In the genomic region with DNA sequence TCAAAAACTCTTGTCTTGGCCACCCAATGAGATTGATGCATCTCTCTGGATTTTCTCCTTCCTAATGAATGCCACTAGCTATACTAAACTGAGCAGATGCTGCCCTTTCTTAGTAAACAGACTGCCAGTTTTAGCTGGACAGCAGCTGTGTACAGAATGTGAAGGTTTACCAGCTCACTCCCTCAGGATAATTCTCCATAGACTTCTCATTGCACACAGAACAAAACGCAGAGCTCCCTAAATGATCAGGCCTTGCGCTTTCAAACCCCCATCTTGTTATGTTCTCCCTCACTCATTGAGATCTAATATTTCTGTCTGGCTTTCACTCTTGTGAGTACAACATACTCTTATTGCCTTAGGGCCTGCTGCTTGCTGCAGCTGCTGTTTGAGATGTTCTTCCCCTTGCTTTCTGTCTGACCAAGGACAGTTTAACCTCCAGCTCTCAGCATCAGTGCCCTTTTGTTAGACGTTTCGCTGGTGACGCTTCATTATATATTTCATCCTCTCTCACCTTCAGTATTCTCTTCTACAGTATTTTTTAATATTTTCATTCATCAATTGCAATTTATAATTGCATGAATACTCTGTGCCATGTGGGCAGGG, we compare ENCODE assay signal across 1 cellular context.
TF ChIP-seq lines count a peak whose summit lies in the region.

No MANE protein-coding gene starts in this region.

TF ChIP-seq in K562, 482 proteins besides CTCF, POLR2A, EP300 and RAD21 (continued from another document and continues in another):
- TF ChIP-seq, protein P1, sequence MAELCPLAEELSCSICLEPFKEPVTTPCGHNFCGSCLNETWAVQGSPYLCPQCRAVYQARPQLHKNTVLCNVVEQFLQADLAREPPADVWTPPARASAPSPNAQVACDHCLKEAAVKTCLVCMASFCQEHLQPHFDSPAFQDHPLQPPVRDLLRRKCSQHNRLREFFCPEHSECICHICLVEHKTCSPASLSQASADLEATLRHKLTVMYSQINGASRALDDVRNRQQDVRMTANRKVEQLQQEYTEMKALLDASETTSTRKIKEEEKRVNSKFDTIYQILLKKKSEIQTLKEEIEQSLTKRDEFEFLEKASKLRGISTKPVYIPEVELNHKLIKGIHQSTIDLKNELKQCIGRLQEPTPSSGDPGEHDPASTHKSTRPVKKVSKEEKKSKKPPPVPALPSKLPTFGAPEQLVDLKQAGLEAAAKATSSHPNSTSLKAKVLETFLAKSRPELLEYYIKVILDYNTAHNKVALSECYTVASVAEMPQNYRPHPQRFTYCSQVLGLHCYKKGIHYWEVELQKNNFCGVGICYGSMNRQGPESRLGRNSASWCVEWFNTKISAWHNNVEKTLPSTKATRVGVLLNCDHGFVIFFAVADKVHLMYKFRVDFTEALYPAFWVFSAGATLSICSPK (IDR thresholded peaks at IDR 0.05; ENCODE audit: borderline replicate concordance): no peak
- TF ChIP-seq MEF2A (IDR thresholded peaks at IDR 0.05; ENCODE audit: control insufficient read depth, low read depth, low read length) (no peak), TFAM (CRISPR knock-in tag; conservative IDR thresholded peaks at IDR 0.05) (no peak), RBBP5 (IDR thresholded peaks at IDR 0.05; ENCODE audit: borderline replicate concordance, insufficient read depth, low read length, poor library complexity, severe bottlenecking) (peak; percentile 6), SUPT5H (IDR thresholded peaks at IDR 0.05) (0 out of 2 replicates have a peak, but pooled peaks have one; percentile 24), NFRKB (IDR thresholded peaks at IDR 0.05; ENCODE audit: low read depth) (0 out of 2 replicates have a peak, but pooled peaks have one; percentile 3), CTBP1 (IDR thresholded peaks at IDR 0.05; ENCODE audit: borderline replicate concordance) (0 out of 2 replicates have a peak, but pooled peaks have one; percentile 26), ZNF24 (IDR thresholded peaks at IDR 0.05) (no peak), SP1 (CRISPR knock-in tag; IDR thresholded peaks at IDR 0.05) (no peak), SNIP1 (IDR thresholded peaks at IDR 0.05; ENCODE audit: low read depth) (no peak), BRCA1 (IDR thresholded peaks at IDR 0.05) (no peak), BRCA1 (CRISPR knock-in tag; IDR thresholded peaks at IDR 0.05) (no peak), SMAD3 (CRISPR knock-in tag; conservative IDR thresholded peaks at IDR 0.05) (no peak), TEAD4 (IDR thresholded peaks at IDR 0.05; ENCODE audit: low read length) (no peak), TEAD4 (CRISPR knock-in tag; IDR thresholded peaks at IDR 0.05; ENCODE audit: borderline replicate concordance) (no peak), TCFL5 (CRISPR knock-in tag; conservative IDR thresholded peaks at IDR 0.05) (no peak), FOXP1 (CRISPR knock-in tag; IDR thresholded peaks at IDR 0.05) (no peak), MYBL2 (IDR thresholded peaks at IDR 0.05; ENCODE audit: low read depth) (no peak), MYBL2 (CRISPR knock-in tag; IDR thresholded peaks at IDR 0.05; ENCODE audit: borderline replicate concordance) (no peak), ZNF165 (CRISPR knock-in tag; IDR thresholded peaks at IDR 0.05; ENCODE audit: borderline replicate concordance) (no peak), PTBP1 (IDR thresholded peaks at IDR 0.05; ENCODE audit: low read depth, low read length) (no peak), MCM3 (IDR thresholded peaks at IDR 0.05) (no peak), NR4A1 (CRISPR knock-in tag; IDR thresholded peaks at IDR 0.05) (no peak), NR4A1 (tag; IDR thresholded peaks at IDR 0.05) (peak; percentile 69; the same call in 1 of the 2 replicates)
- TF ChIP-seq, protein P2, sequence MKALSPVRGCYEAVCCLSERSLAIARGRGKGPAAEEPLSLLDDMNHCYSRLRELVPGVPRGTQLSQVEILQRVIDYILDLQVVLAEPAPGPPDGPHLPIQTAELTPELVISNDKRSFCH (CRISPR knock-in tag; IDR thresholded peaks at IDR 0.05): no peak
- TF ChIP-seq, protein P2 (tag; IDR thresholded peaks at IDR 0.05): 0 out of 2 replicates have a peak, but pooled peaks have one; percentile 44
- TF ChIP-seq, protein P3, sequence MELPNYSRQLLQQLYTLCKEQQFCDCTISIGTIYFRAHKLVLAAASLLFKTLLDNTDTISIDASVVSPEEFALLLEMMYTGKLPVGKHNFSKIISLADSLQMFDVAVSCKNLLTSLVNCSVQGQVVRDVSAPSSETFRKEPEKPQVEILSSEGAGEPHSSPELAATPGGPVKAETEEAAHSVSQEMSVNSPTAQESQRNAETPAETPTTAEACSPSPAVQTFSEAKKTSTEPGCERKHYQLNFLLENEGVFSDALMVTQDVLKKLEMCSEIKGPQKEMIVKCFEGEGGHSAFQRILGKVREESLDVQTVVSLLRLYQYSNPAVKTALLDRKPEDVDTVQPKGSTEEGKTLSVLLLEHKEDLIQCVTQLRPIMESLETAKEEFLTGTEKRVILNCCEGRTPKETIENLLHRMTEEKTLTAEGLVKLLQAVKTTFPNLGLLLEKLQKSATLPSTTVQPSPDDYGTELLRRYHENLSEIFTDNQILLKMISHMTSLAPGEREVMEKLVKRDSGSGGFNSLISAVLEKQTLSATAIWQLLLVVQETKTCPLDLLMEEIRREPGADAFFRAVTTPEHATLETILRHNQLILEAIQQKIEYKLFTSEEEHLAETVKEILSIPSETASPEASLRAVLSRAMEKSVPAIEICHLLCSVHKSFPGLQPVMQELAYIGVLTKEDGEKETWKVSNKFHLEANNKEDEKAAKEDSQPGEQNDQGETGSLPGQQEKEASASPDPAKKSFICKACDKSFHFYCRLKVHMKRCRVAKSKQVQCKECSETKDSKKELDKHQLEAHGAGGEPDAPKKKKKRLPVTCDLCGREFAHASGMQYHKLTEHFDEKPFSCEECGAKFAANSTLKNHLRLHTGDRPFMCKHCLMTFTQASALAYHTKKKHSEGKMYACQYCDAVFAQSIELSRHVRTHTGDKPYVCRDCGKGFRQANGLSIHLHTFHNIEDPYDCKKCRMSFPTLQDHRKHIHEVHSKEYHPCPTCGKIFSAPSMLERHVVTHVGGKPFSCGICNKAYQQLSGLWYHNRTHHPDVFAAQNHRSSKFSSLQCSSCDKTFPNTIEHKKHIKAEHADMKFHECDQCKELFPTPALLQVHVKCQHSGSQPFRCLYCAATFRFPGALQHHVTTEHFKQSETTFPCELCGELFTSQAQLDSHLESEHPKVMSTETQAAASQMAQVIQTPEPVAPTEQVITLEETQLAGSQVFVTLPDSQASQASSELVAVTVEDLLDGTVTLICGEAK (IDR thresholded peaks at IDR 0.05): no peak
- TF ChIP-seq, protein P3 (CRISPR knock-in tag; IDR thresholded peaks at IDR 0.05): no peak
- TF ChIP-seq, protein P4, sequence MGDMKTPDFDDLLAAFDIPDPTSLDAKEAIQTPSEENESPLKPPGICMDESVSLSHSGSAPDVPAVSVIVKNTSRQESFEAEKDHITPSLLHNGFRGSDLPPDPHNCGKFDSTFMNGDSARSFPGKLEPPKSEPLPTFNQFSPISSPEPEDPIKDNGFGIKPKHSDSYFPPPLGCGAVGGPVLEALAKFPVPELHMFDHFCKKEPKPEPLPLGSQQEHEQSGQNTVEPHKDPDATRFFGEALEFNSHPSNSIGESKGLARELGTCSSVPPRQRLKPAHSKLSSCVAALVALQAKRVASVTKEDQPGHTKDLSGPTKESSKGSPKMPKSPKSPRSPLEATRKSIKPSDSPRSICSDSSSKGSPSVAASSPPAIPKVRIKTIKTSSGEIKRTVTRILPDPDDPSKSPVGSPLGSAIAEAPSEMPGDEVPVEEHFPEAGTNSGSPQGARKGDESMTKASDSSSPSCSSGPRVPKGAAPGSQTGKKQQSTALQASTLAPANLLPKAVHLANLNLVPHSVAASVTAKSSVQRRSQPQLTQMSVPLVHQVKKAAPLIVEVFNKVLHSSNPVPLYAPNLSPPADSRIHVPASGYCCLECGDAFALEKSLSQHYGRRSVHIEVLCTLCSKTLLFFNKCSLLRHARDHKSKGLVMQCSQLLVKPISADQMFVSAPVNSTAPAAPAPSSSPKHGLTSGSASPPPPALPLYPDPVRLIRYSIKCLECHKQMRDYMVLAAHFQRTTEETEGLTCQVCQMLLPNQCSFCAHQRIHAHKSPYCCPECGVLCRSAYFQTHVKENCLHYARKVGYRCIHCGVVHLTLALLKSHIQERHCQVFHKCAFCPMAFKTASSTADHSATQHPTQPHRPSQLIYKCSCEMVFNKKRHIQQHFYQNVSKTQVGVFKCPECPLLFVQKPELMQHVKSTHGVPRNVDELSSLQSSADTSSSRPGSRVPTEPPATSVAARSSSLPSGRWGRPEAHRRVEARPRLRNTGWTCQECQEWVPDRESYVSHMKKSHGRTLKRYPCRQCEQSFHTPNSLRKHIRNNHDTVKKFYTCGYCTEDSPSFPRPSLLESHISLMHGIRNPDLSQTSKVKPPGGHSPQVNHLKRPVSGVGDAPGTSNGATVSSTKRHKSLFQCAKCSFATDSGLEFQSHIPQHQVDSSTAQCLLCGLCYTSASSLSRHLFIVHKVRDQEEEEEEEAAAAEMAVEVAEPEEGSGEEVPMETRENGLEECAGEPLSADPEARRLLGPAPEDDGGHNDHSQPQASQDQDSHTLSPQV (IDR thresholded peaks at IDR 0.05): peak; percentile 66
- TF ChIP-seq, protein P5, sequence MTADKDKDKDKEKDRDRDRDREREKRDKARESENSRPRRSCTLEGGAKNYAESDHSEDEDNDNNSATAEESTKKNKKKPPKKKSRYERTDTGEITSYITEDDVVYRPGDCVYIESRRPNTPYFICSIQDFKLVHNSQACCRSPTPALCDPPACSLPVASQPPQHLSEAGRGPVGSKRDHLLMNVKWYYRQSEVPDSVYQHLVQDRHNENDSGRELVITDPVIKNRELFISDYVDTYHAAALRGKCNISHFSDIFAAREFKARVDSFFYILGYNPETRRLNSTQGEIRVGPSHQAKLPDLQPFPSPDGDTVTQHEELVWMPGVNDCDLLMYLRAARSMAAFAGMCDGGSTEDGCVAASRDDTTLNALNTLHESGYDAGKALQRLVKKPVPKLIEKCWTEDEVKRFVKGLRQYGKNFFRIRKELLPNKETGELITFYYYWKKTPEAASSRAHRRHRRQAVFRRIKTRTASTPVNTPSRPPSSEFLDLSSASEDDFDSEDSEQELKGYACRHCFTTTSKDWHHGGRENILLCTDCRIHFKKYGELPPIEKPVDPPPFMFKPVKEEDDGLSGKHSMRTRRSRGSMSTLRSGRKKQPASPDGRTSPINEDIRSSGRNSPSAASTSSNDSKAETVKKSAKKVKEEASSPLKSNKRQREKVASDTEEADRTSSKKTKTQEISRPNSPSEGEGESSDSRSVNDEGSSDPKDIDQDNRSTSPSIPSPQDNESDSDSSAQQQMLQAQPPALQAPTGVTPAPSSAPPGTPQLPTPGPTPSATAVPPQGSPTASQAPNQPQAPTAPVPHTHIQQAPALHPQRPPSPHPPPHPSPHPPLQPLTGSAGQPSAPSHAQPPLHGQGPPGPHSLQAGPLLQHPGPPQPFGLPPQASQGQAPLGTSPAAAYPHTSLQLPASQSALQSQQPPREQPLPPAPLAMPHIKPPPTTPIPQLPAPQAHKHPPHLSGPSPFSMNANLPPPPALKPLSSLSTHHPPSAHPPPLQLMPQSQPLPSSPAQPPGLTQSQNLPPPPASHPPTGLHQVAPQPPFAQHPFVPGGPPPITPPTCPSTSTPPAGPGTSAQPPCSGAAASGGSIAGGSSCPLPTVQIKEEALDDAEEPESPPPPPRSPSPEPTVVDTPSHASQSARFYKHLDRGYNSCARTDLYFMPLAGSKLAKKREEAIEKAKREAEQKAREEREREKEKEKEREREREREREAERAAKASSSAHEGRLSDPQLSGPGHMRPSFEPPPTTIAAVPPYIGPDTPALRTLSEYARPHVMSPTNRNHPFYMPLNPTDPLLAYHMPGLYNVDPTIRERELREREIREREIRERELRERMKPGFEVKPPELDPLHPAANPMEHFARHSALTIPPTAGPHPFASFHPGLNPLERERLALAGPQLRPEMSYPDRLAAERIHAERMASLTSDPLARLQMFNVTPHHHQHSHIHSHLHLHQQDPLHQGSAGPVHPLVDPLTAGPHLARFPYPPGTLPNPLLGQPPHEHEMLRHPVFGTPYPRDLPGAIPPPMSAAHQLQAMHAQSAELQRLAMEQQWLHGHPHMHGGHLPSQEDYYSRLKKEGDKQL (CRISPR knock-in tag; IDR thresholded peaks at IDR 0.05; ENCODE audit: borderline replicate concordance): no peak
- TF ChIP-seq, protein P6, sequence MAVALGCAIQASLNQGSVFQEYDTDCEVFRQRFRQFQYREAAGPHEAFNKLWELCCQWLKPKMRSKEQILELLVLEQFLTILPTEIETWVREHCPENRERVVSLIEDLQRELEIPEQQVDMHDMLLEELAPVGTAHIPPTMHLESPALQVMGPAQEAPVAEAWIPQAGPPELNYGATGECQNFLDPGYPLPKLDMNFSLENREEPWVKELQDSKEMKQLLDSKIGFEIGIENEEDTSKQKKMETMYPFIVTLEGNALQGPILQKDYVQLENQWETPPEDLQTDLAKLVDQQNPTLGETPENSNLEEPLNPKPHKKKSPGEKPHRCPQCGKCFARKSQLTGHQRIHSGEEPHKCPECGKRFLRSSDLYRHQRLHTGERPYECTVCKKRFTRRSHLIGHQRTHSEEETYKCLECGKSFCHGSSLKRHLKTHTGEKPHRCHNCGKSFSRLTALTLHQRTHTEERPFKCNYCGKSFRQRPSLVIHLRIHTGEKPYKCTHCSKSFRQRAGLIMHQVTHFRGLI (CRISPR knock-in tag; IDR thresholded peaks at IDR 0.05): no peak
- TF ChIP-seq, protein P7, sequence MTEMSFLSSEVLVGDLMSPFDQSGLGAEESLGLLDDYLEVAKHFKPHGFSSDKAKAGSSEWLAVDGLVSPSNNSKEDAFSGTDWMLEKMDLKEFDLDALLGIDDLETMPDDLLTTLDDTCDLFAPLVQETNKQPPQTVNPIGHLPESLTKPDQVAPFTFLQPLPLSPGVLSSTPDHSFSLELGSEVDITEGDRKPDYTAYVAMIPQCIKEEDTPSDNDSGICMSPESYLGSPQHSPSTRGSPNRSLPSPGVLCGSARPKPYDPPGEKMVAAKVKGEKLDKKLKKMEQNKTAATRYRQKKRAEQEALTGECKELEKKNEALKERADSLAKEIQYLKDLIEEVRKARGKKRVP (CRISPR knock-in tag; IDR thresholded peaks at IDR 0.05): no peak
